Comparison of ENCODE assay signal across 8 cellular contexts in the genomic region with DNA sequence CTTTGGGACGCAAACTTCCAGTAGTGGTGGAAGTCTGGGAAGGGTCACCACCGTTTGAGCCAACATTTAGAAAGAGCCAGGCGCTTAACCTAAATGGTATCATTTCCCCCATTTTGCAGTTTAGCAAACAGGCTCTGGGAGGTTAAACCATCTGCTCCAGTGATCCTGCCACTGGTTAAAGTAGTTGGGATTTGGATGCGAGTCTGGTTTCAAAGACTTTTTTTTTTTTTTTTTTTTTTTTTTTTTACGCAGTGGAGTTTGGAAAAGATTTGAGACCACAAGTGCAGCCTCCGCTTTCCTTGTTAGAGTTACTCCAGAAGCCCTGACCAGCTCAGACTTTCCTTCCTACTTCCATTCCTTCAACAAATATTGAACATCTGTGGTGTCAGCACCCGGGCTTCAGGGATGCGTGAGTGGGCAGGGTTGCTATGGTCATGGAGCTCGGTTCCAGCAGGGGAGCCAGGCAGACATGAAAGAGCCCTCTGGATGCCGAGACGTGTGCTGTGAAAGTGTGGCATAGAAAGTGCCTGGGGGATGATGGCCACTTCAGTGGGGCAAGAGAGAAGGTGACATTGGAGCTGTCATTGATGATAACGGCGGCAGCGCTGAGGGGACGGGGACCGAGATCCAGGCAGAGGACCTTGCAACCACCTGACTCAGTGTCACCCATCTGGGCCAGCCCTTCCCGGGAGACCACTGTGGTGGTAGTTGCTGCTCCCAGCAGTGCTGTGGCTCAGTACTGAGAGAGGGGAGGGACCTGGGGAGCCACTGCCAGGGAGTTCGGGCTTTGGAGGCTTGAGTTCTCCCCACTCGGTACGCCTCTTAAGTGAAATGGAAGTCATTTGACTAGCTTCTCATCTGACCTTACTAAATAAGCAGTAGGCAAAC. TPM values are rescaled to one million over a fixed set of nuclear protein-coding genes. Genes with fewer than 3 reads are reported as not detected.
DNase-seq lines count a peak whose midpoint lies in the region; ATAC-seq, FAIRE-seq and TF ChIP-seq lines count a peak whose summit lies in the region.

No MANE protein-coding gene starts in this region.

- peak overlapping the region; percentile 81 for H3K18ac ChIP-seq in mesendoderm (ENCODE audit: low read length)

- FAIRE-seq in GM12892 (lab: Jason Lieb, UNC), result peak; percentile 36

- H2AK5ac ChIP-seq in mesendoderm (ENCODE audit: low read length), result no peak overlapping the region

- no peak overlapping the region for H4K8ac ChIP-seq in mesendoderm (ENCODE audit: low read depth, low read length)

- peak; percentile 9 for TF ChIP-seq CTCF in AG09309 (IDR thresholded peaks at IDR 0.05; ENCODE audit: control insufficient read depth, insufficient read depth, low read depth, low read length, missing control alignments)
- TF ChIP-seq CTCF in Peyer's patch (IDR thresholded peaks at IDR 0.05), result no peak
- TF ChIP-seq CTCF in transverse colon (IDR thresholded peaks at IDR 0.05), result no peak

- H3K4me3 ChIP-seq in AG09309 (ENCODE audit: control insufficient read depth, low read depth, low read length), result peak overlapping the region; percentile 92
- peak overlapping the region; percentile 69 to 95 (median 86) for H3K4me3 ChIP-seq in Peyer's patch
- H3K4me3 ChIP-seq in duodenal mucosa (ENCODE audit: low read depth in 1 of 2, low read length in 2 of 2), result peak overlapping the region; percentile 93 to 97
- peak overlapping the region; percentile 96 for H3K4me3 ChIP-seq in mesendoderm (ENCODE audit: low read length)
- H3K4me3 ChIP-seq in transverse colon, result peak overlapping the region; percentile 80 to 94 (median 90)

- H3K27ac ChIP-seq in Peyer's patch (peak overlapping the region; percentile 93 to 99 (median 96)), duodenal mucosa (ENCODE audit: low read depth, low read length) (peak overlapping the region; percentile 97), mesendoderm (ENCODE audit: low read depth, low read length) (no peak overlapping the region), transverse colon (peak overlapping the region; percentile 97 to 100 (median 98))

- intact Hi-C loops in transverse colon (cut with DNase I; ENCODE audit: low total_unique reads), result no loop called here

- no peaks in the 10 kb centered on the region for H3K9me3 ChIP-seq in Peyer's patch
- H3K9me3 ChIP-seq in duodenal mucosa (ENCODE audit: control insufficient read depth in 1 of 2, low read length in 2 of 2), result no peaks in the 10 kb centered on the region
- no peaks in the 10 kb centered on the region for H3K9me3 ChIP-seq in transverse colon

- ATAC-seq in GM19351 (IDR thresholded peaks at IDR 0.05; ENCODE audit: unreplicated experiment), result no peak

- no peak overlapping the region for H2BK120ac ChIP-seq in mesendoderm (ENCODE audit: low read depth, low read length)

- H3K23ac ChIP-seq in mesendoderm (ENCODE audit: low read length), result no peak overlapping the region

- peaks cover 0 to 20% (median 4%) of the 10 kb centered on the region in 4 donors for H3K4me1 ChIP-seq in Peyer's patch
- H3K4me1 ChIP-seq in duodenal mucosa (ENCODE audit: control insufficient read depth in 1 of 2, insufficient read depth in 2 of 2, low read length in 2 of 2), result peaks cover 16 to 21% of the 10 kb centered on the region in 2 donors
- H3K4me1 ChIP-seq in mesendoderm (ENCODE audit: control insufficient read depth, low read depth, low read length), result peaks cover 5% of the 10 kb centered on the region
- H3K4me1 ChIP-seq in transverse colon, result peaks cover 3 to 26% (median 20%) of the 10 kb centered on the region in 4 donors

- peak overlapping the region; percentile 83 for H3K4me2 ChIP-seq in mesendoderm (ENCODE audit: low read length)

- no peak for TF ChIP-seq POLR2A in GM12892 (IDR thresholded peaks at IDR 0.05; ENCODE audit: low read depth, low read length)
- no peak for TF ChIP-seq POLR2A in Peyer's patch (IDR thresholded peaks at IDR 0.05)
- TF ChIP-seq POLR2A in transverse colon (IDR thresholded peaks at IDR 0.05), result no peak

- H3K79me2 ChIP-seq in mesendoderm (ENCODE audit: control insufficient read depth, insufficient read depth, low read length), result no peaks in the 10 kb centered on the region

- no peak for DNase-seq in AG09309 (ENCODE audit: low read depth)
- no peak for DNase-seq in GM12892 (ENCODE audit: insufficient read length)
- peak in 1 of 3 donors; percentile 56 for DNase-seq in Peyer's patch
- DNase-seq in mesendoderm, result peak; percentile 73
- DNase-seq in transverse colon, result peak; percentile 34
- no peak for DNase-seq in iPS-NIHi7 (ENCODE audit: extremely low spot score)

- no CpG with 5 or more reads among the region's 20 CpGs for WGBS in mesendoderm (ENCODE audit: extremely low coverage, insufficient coverage, low lambda C conversion rate)
- 5 to 9% methylated on average over 3 to 20 of the region's 20 CpGs for WGBS in transverse colon (ENCODE audit: low coverage in 1 of 2), 2 donors

- H3K9ac ChIP-seq in duodenal mucosa (ENCODE audit: low read depth in 1 of 2, low read length in 2 of 2) (peak overlapping the region; percentile 93 to 99), mesendoderm (ENCODE audit: low read length) (peak overlapping the region; percentile 92)

- H2BK5ac ChIP-seq in mesendoderm (ENCODE audit: low read length), result no peak overlapping the region

- in situ Hi-C loops in transverse colon (cut with MboI; ENCODE audit: low pct_ligation_motif_present in 1 of 4, low pct_unique_long_range_greater_than_20kb in 1 of 4, low sequenced_read_pairs in 3 of 4), result loop anchor here in 1 of 4 donors (25.0 kb wide), 1 partner anchor 904 kb away; no protein-coding TSS in a partner anchor

- H2BK15ac ChIP-seq in mesendoderm (replicated peaks; ENCODE audit: low read depth), result no peak overlapping the region

- no peaks in the 10 kb centered on the region for H3K79me1 ChIP-seq in mesendoderm (ENCODE audit: low read length)

- peaks cover 0 to under 1% of the 10 kb centered on the region in 2 donors for H3K27me3 ChIP-seq in Peyer's patch
- peaks cover 1 to 7% of the 10 kb centered on the region in 2 donors for H3K27me3 ChIP-seq in duodenal mucosa (ENCODE audit: control insufficient read depth in 1 of 2, insufficient read depth in 2 of 2, low read length in 2 of 2)
- H3K27me3 ChIP-seq in mesendoderm (ENCODE audit: insufficient read depth, low read length, poor library complexity), result peaks cover 8% of the 10 kb centered on the region
- peaks cover 3% of the 10 kb centered on the region for H3K27me3 ChIP-seq in transverse colon

- H3K36me3 ChIP-seq in Peyer's patch, result no peaks in the 10 kb centered on the region
- H3K36me3 ChIP-seq in duodenal mucosa (ENCODE audit: control insufficient read depth in 1 of 2, insufficient read depth in 2 of 2, low read length in 2 of 2), result no peaks in the 10 kb centered on the region
- H3K36me3 ChIP-seq in mesendoderm (ENCODE audit: control insufficient read depth, insufficient read depth, low read length), result no peaks in the 10 kb centered on the region
- H3K36me3 ChIP-seq in transverse colon, result no peaks in the 10 kb centered on the region

- H4K5ac ChIP-seq in mesendoderm (ENCODE audit: low read length), result no peak overlapping the region

- peak overlapping the region; percentile 98 for H3K56ac ChIP-seq in mesendoderm (ENCODE audit: low read length)

- no peak overlapping the region for H3K4ac ChIP-seq in mesendoderm (ENCODE audit: low read depth, low read length)

- no peak for TF ChIP-seq EP300 in transverse colon (IDR thresholded peaks at IDR 0.05; ENCODE audit: low read depth)

RNA-seq across cellular contexts. Expression of a gene that starts 1.1 kb away (rescaled TPM):
- polyA plus RNA-seq in GM12892 (2012; ENCODE audit: missing spikeins), result not detected
- total RNA-seq in Peyer's patch, result not detected
- not detected for polyA plus RNA-seq in mesendoderm (2013, experiment 1 of 2)
- polyA plus RNA-seq in mesendoderm (2013, experiment 2 of 2), result not detected
- total RNA-seq in transverse colon, result not detected

RNA-seq across cellular contexts. Expression of a gene that starts 15.7 kb away (rescaled TPM):
- not detected for polyA plus RNA-seq in GM12892 (2012; ENCODE audit: missing spikeins)
- total RNA-seq in Peyer's patch, result 1 to 10 TPM; 1.2 to 5.0 (median 1.6) TPM
- polyA plus RNA-seq in mesendoderm (2013, experiment 1 of 2), result 0.07 TPM
- polyA plus RNA-seq in mesendoderm (2013, experiment 2 of 2), result 0.08 TPM
- total RNA-seq in transverse colon, result under 1 TPM in 2 of 4 donors, not detected in 2; 0.27 to 0.79 TPM

Comparison
In these comparisons a context has a peak if more than half of its experiments do, and no peak if none do; other contexts are left out.
1. DNase-seq: peak in mesendoderm (single experiment) and transverse colon (single experiment); none in AG09309 (single experiment), GM12892 (single experiment) and iPS-NIHi7 (single experiment).
2. Peak in every context shown above with its lines, with median percentiles within 50 percentile points of each other: H3K4me3 ChIP-seq.